8 cellular contexts compared by ENCODE assay signal in genomic region chr5:94111209-94112004, GRCh38.
DNase-seq lines count a peak whose midpoint lies in the region; ATAC-seq and TF ChIP-seq lines count a peak whose summit lies in the region.

No MANE protein-coding gene starts in this region.

- peak; percentile 83 for DNase-seq in NCI-H1092 (lab: John Stamatoyannopoulos, UW)
- DNase-seq in glutamatergic neuron: peak; percentile 93
- peak; percentile 96 for DNase-seq in osteoblast (ENCODE audit: insufficient read length, low spot score, missing footprints)
- peak; percentile 83 for DNase-seq in thoracic aorta (ENCODE audit: low spot score)

- H3K4me1 ChIP-seq in osteoblast (ENCODE audit: insufficient read depth, low read length): peaks cover 4% of the 10 kb centered on the region
- no peaks in the 10 kb centered on the region for H3K4me1 ChIP-seq in thoracic aorta (ENCODE audit: control insufficient read depth in 1 of 2, low read depth in 2 of 2)

- H3K27ac Mint-ChIP-seq in activated naive CD8-positive, alpha-beta T cell: peak overlapping the region; percentile 92
- peak overlapping the region; percentile 70 for H3K27ac Mint-ChIP-seq in glutamatergic neuron (ENCODE audit: unreplicated experiment)

- no peaks in the 10 kb centered on the region for H3K27me3 ChIP-seq in osteoblast (ENCODE audit: insufficient read depth, low read length)
- H3K27me3 ChIP-seq in thoracic aorta (replicated peaks; ENCODE audit: insufficient read depth): no peaks in the 10 kb centered on the region

- peaks cover 12% of the 10 kb centered on the region for H3K36me3 Mint-ChIP-seq in activated naive CD8-positive, alpha-beta T cell
- H3K36me3 Mint-ChIP-seq in glutamatergic neuron (ENCODE audit: unreplicated experiment): peaks cover 13% of the 10 kb centered on the region

- H3K27me3 Mint-ChIP-seq in activated naive CD8-positive, alpha-beta T cell: peaks cover 2% of the 10 kb centered on the region
- no peaks in the 10 kb centered on the region for H3K27me3 Mint-ChIP-seq in glutamatergic neuron (ENCODE audit: unreplicated experiment)

- H3K4me1 Mint-ChIP-seq in activated naive CD8-positive, alpha-beta T cell (ENCODE audit: low read depth): peaks cover 38% of the 10 kb centered on the region
- H3K4me1 Mint-ChIP-seq in glutamatergic neuron (ENCODE audit: low read depth, unreplicated experiment): peaks cover 4% of the 10 kb centered on the region

- H3K4me3 ChIP-seq in osteoblast (ENCODE audit: insufficient read depth, low read length) (peak overlapping the region; percentile 98), thoracic aorta (peak overlapping the region; percentile 95)

- peak overlapping the region; percentile 79 for H3K27ac ChIP-seq in osteoblast (ENCODE audit: low read depth, low read length)
- H3K27ac ChIP-seq in thoracic aorta: peak overlapping the region; percentile 73 to 86

- peak overlapping the region; percentile 99 for H2AFZ ChIP-seq in osteoblast (ENCODE audit: low read length)

- ATAC-seq in HG02623 (IDR thresholded peaks at IDR 0.05; ENCODE audit: unreplicated experiment) (peak; percentile 99), SK-N-SH treated with all-trans-retinoic acid at 6 μM for 48 hours (peak; percentile 98), thoracic aorta (ENCODE audit: insufficient number of reproducible peaks, low FRiP score, low read depth) (peak; percentile 97)

- peaks cover 39% of the 10 kb centered on the region for H3K79me2 ChIP-seq in osteoblast (ENCODE audit: insufficient read depth, low read length)

- H3K4me3 Mint-ChIP-seq in activated naive CD8-positive, alpha-beta T cell: peak overlapping the region; percentile 91
- H3K4me3 Mint-ChIP-seq in glutamatergic neuron (ENCODE audit: unreplicated experiment): peak overlapping the region; percentile 93

- H3K9me3 Mint-ChIP-seq in activated naive CD8-positive, alpha-beta T cell (ENCODE audit: low read depth): peaks cover 9% of the 10 kb centered on the region
- H3K9me3 Mint-ChIP-seq in glutamatergic neuron (ENCODE audit: unreplicated experiment): peaks cover 5% of the 10 kb centered on the region

- no peaks in the 10 kb centered on the region for H3K9me3 ChIP-seq in osteoblast (ENCODE audit: low read depth, low read length)
- no peaks in the 10 kb centered on the region for H3K9me3 ChIP-seq in thoracic aorta

- peak; percentile 54 for TF ChIP-seq POLR2A in GM10847 (IDR thresholded peaks at IDR 0.05; ENCODE audit: extremely low read depth, insufficient read length)

- peak overlapping the region; percentile 90 for H3K4me2 ChIP-seq in osteoblast (ENCODE audit: insufficient read depth, low read length)

- no peaks in the 10 kb centered on the region for H4K20me1 ChIP-seq in osteoblast (ENCODE audit: insufficient read depth, low read length)

- H3K36me3 ChIP-seq in osteoblast (ENCODE audit: insufficient read depth, low read length) (no peaks in the 10 kb centered on the region), thoracic aorta (no peaks in the 10 kb centered on the region)

- TF ChIP-seq CTCF in glutamatergic neuron (IDR thresholded peaks at IDR 0.05; ENCODE audit: partially characterized antibody, unreplicated experiment) (no peak), osteoblast (IDR thresholded peaks at IDR 0.05; ENCODE audit: extremely low read depth, low read depth, low read length) (no peak), thoracic aorta (IDR thresholded peaks at IDR 0.05) (no peak)

TF ChIP-seq in SK-N-SH treated with all-trans-retinoic acid at 6 μM for 48 hours, 23 proteins besides CTCF, POLR2A, EP300 and RAD21:
- TF ChIP-seq CREB5 (CRISPR knock-in tag; IDR thresholded peaks at IDR 0.05; ENCODE audit: low read depth): 0 out of 2 replicates have a peak, but pooled peaks have one; percentile 15
- no peak for TF ChIP-seq TOX (CRISPR knock-in tag; IDR thresholded peaks at IDR 0.05; ENCODE audit: borderline replicate concordance)
- TF ChIP-seq GLIS3 (CRISPR knock-in tag; IDR thresholded peaks at IDR 0.05): 0 out of 2 replicates have a peak, but pooled peaks have one; percentile 14
- peak; percentile 49; the same call in 1 of the 2 replicates for TF ChIP-seq ZNF8 (CRISPR knock-in tag; IDR thresholded peaks at IDR 0.05)
- TF ChIP-seq POU6F1 (CRISPR knock-in tag; IDR thresholded peaks at IDR 0.05; ENCODE audit: borderline replicate concordance, low read depth): no peak

Comparison
In these comparisons a context has a peak if more than half of its experiments do, and no peak if none do; other contexts are left out.
1. Peak in every context shown above with its lines: DNase-seq, ATAC-seq, H3K4me3 ChIP-seq and H3K27ac ChIP-seq.